In the genomic region with DNA sequence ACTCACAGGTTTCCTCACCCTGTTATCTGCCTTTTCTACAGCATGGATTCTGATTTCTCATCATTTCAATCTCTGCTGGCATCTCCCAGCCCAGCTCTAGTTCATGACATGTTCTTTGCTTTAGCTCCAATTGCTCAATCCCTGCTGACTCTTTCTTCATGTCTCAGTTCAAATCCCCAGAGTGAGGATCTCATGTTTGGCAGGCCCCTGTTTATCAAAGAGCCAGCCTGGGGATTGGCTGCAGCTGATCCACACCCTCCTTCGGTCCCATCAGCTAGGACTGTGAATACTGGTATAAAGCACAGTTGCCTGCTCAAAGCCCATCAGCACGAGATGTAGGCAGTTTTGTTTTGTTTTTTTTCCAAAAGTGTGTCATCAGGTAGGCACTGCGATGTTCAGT, we compare ENCODE assay signal across 1 cellular context.
TF ChIP-seq lines count a peak whose summit lies in the region.

No MANE protein-coding gene starts in this region.

TF ChIP-seq in H1, 55 proteins besides CTCF, POLR2A, EP300 and RAD21:
- no peak for TF ChIP-seq NRF1 (IDR thresholded peaks at IDR 0.05; ENCODE audit: low read depth, low read length)
- TF ChIP-seq JUN (IDR thresholded peaks at IDR 0.05; ENCODE audit: low read depth, low read length) = no peak
- no peak for TF ChIP-seq SIRT6 (IDR thresholded peaks at IDR 0.05; ENCODE audit: low read length)
- TF ChIP-seq POLR2AphosphoS5 (IDR thresholded peaks at IDR 0.05; ENCODE audit: low read depth, low read length) = no peak
TF ChIP-seq in H1: peak in this region for 0.
